24 cellular contexts compared by ENCODE assay signal in genomic region chr7:125427676-125428075, GRCh38.
"Had no signal": no experiment of that assay in that cellular context is flagged by ENCODE, and none has a peak within 500 bp of the region (broad histone marks: within the 10 kb centered on the region; RNA-seq: fewer than 3 reads in every experiment).

No MANE protein-coding gene starts in this region.

- ATAC-seq: left cardiac atrium; left lung; naive thymus-derived CD8-positive, alpha-beta T cell; psoas muscle; right cardiac atrium; stimulated activated effector memory CD8-positive, alpha-beta T cell treated with anti-CD3 and anti-CD28 coated beads, Interleukin-12 subunit alpha, Interleukin-12 subunit beta, amount 100 ng/mL, for 72 hours; stimulated activated naive CD8-positive, alpha-beta T cell treated with anti-CD3 and anti-CD28 coated beads, Interleukin-15, Interleukin-2, amounts not matched to agents 100 U/mL and 50 U/mL, for 24 hours had no signal

- H3K4me1 Mint-ChIP-seq: nephron progenitor cell; stimulated activated effector memory CD8-positive, alpha-beta T cell treated with anti-CD3 and anti-CD28 coated beads, Interleukin-12 subunit alpha, Interleukin-12 subunit beta, amount 100 ng/mL, for 72 hours had no signal

- H3K9me3 Mint-ChIP-seq: dendritic cell treated with granulocyte-macrophage colony-stimulating factor and Interleukin-4, amounts not matched to agents 40 ng/mL and 50 ng/mL, for 4 days; nephron progenitor cell; type B pancreatic cell had no signal

- H3K27ac Mint-ChIP-seq: dendritic cell treated with granulocyte-macrophage colony-stimulating factor and Interleukin-4, amounts not matched to agents 40 ng/mL and 50 ng/mL, for 4 days; naive thymus-derived CD8-positive, alpha-beta T cell; nephron progenitor cell; stimulated activated effector memory CD8-positive, alpha-beta T cell treated with anti-CD3 and anti-CD28 coated beads, Interleukin-12 subunit alpha, Interleukin-12 subunit beta, amount 100 ng/mL, for 72 hours; type B pancreatic cell had no signal

- DNase-seq: colonic mucosa; effector memory CD4-positive, alpha-beta T cell; erythroblast; hypothalamus; left cardiac atrium; left lung; mesenchymal stem cell; naive thymus-derived CD8-positive, alpha-beta T cell; nephron progenitor cell; occipital lobe; ovary; posterior cingulate gyrus; psoas muscle; right cardiac atrium; sigmoid colon; stimulated activated CD4-positive, alpha-beta T cell treated with anti-CD3 and anti-CD28 coated beads, Interleukin-2, amount 100 ng/mL, for 24 hours; stimulated activated CD4-positive, alpha-beta T cell treated with anti-CD3 and anti-CD28 coated beads, Interleukin-4, amount 100 ng/mL, for 24 hours; stimulated activated naive CD8-positive, alpha-beta T cell treated with anti-CD3 and anti-CD28 coated beads, Interleukin-15, Interleukin-2, amounts not matched to agents 100 U/mL and 50 U/mL, for 24 hours; substantia nigra; testis; tibial artery had no signal

- H3K4me3 Mint-ChIP-seq: dendritic cell treated with granulocyte-macrophage colony-stimulating factor and Interleukin-4, amounts not matched to agents 40 ng/mL and 50 ng/mL, for 4 days; naive thymus-derived CD8-positive, alpha-beta T cell; nephron progenitor cell; stimulated activated effector memory CD8-positive, alpha-beta T cell treated with anti-CD3 and anti-CD28 coated beads, Interleukin-12 subunit alpha, Interleukin-12 subunit beta, amount 100 ng/mL, for 72 hours; type B pancreatic cell had no signal

- H3K27me3 Mint-ChIP-seq: dendritic cell treated with granulocyte-macrophage colony-stimulating factor and Interleukin-4, amounts not matched to agents 40 ng/mL and 50 ng/mL, for 4 days; naive thymus-derived CD8-positive, alpha-beta T cell; type B pancreatic cell had no signal

- H3K36me3 Mint-ChIP-seq: naive thymus-derived CD8-positive, alpha-beta T cell; stimulated activated effector memory CD8-positive, alpha-beta T cell treated with anti-CD3 and anti-CD28 coated beads, Interleukin-12 subunit alpha, Interleukin-12 subunit beta, amount 100 ng/mL, for 72 hours; type B pancreatic cell had no signal
